Comparison of ENCODE assay signal across 13 cellular contexts in genomic region chr5:178421699-178422399, GRCh38.
DNase-seq lines count a peak whose midpoint lies in the region; ATAC-seq and TF ChIP-seq lines count a peak whose summit lies in the region.
"Had no signal": no experiment of that assay in that cellular context is flagged by ENCODE, and none has a peak within 500 bp of the region (broad histone marks: within the 10 kb centered on the region; RNA-seq: fewer than 3 reads in every experiment).

No MANE protein-coding gene starts in this region.

- H3K4me3 ChIP-seq in HL-60 (replicated peaks; ENCODE audit: insufficient read depth, low read length), result no peak overlapping the region
- no peak overlapping the region for H3K4me3 ChIP-seq in neural progenitor cell
- H3K4me3 ChIP-seq: GM12878 had no signal

- H3K9ac ChIP-seq in neural progenitor cell, result no peak overlapping the region

- DNase-seq in ELF-1 (ENCODE audit: low read depth, low spot score), result peak; percentile 23
- peak in 1 of 2 experiments; percentile 69 for DNase-seq in HL-60 (ENCODE audit: low read depth in 1 of 2, low spot score in 1 of 2)
- DNase-seq in islet precursor cell, result peak; percentile 65
- no peak for DNase-seq in neural progenitor cell (ENCODE audit: low spot score)
- DNase-seq in HUDEP-2 (lab: John Stamatoyannopoulos, UW; ENCODE audit: unreplicated experiment in 76 of 76), result no peak
- no peak for DNase-seq in stimulated activated effector memory CD8-positive, alpha-beta T cell treated with anti-CD3 and anti-CD28 coated beads, Interleukin-12 subunit alpha, Interleukin-12 subunit beta, amount 100 ng/mL, for 72 hours (ENCODE audit: low spot score in 2 of 2)
- DNase-seq in DMS79 treated with DMSO at 0.1 percent for 48 hours (lab: John Stamatoyannopoulos, UW), result no peak
- no peak for DNase-seq in activated effector memory CD4-positive, alpha-beta T cell treated with Interleukin-2 at 50 U/mL for 16 hours
- DNase-seq: MM.1S, NCI-H187 treated with DMSO at 0.1 percent for 48 hours, NCI-H446, PC-3 had no signal

- peaks cover 32% of the 10 kb centered on the region for H3F3A ChIP-seq in neural progenitor cell (ENCODE audit: low read depth)

- H3K4me1 Mint-ChIP-seq in neural progenitor cell, result peaks cover 84% of the 10 kb centered on the region
- H3K4me1 Mint-ChIP-seq in stimulated activated effector memory CD8-positive, alpha-beta T cell treated with anti-CD3 and anti-CD28 coated beads, Interleukin-12 subunit alpha, Interleukin-12 subunit beta, amount 100 ng/mL, for 72 hours, result peaks cover 6% of the 10 kb centered on the region

- peak overlapping the region; percentile 85 for H3K27ac Mint-ChIP-seq in neural progenitor cell
- no peak overlapping the region for H3K27ac Mint-ChIP-seq in stimulated activated effector memory CD8-positive, alpha-beta T cell treated with anti-CD3 and anti-CD28 coated beads, Interleukin-12 subunit alpha, Interleukin-12 subunit beta, amount 100 ng/mL, for 72 hours

- ATAC-seq in stimulated activated effector memory CD8-positive, alpha-beta T cell treated with anti-CD3 and anti-CD28 coated beads, Interleukin-12 subunit alpha, Interleukin-12 subunit beta, amount 100 ng/mL, for 72 hours, result no peak
- ATAC-seq: GM12878, PC-3 had no signal

- no peaks in the 10 kb centered on the region for H4K20me1 ChIP-seq in neural progenitor cell (ENCODE audit: low read depth)

- no peaks in the 10 kb centered on the region for H3K79me2 ChIP-seq in neural progenitor cell (ENCODE audit: low read depth)

- no peaks in the 10 kb centered on the region for H3K9me3 ChIP-seq in neural progenitor cell (ENCODE audit: low read depth)

- H3K27me3 ChIP-seq in HL-60 (ENCODE audit: insufficient read depth, poor library complexity, severe bottlenecking) (no peaks in the 10 kb centered on the region), neural progenitor cell (no peaks in the 10 kb centered on the region)

- H3K27me3 Mint-ChIP-seq in neural progenitor cell (ENCODE audit: insufficient read depth, low read depth), result peaks cover 9% of the 10 kb centered on the region

- no peak overlapping the region for H3K4me3 Mint-ChIP-seq in neural progenitor cell
- no peak overlapping the region for H3K4me3 Mint-ChIP-seq in stimulated activated effector memory CD8-positive, alpha-beta T cell treated with anti-CD3 and anti-CD28 coated beads, Interleukin-12 subunit alpha, Interleukin-12 subunit beta, amount 100 ng/mL, for 72 hours

- H2AFZ ChIP-seq in neural progenitor cell (replicated peaks), result peak overlapping the region; percentile 28

- no peaks in the 10 kb centered on the region for H3K36me3 ChIP-seq in neural progenitor cell

- no peaks in the 10 kb centered on the region for H3K9me3 Mint-ChIP-seq in neural progenitor cell
- no peaks in the 10 kb centered on the region for H3K9me3 Mint-ChIP-seq in stimulated activated effector memory CD8-positive, alpha-beta T cell treated with anti-CD3 and anti-CD28 coated beads, Interleukin-12 subunit alpha, Interleukin-12 subunit beta, amount 100 ng/mL, for 72 hours

- H3K4me2 ChIP-seq in neural progenitor cell, result peak overlapping the region; percentile 54

- H3K27ac ChIP-seq in HL-60 (replicated peaks) (peak overlapping the region; percentile 50), neural progenitor cell (no peak overlapping the region)

- TF ChIP-seq CTCF in HL-60 (IDR thresholded peaks at IDR 0.05; ENCODE audit: insufficient read depth, low read length), result no peak
- TF ChIP-seq CTCF in neural progenitor cell (IDR thresholded peaks at IDR 0.05), result no peak

- H3K4me1 ChIP-seq in neural progenitor cell, result peaks cover 39% of the 10 kb centered on the region

- H3K36me3 Mint-ChIP-seq in neural progenitor cell, result no peaks in the 10 kb centered on the region
- H3K36me3 Mint-ChIP-seq in stimulated activated effector memory CD8-positive, alpha-beta T cell treated with anti-CD3 and anti-CD28 coated beads, Interleukin-12 subunit alpha, Interleukin-12 subunit beta, amount 100 ng/mL, for 72 hours, result no peaks in the 10 kb centered on the region

Comparison
In these comparisons a context has a peak if more than half of its experiments do, and no peak if none do; other contexts are left out.
1. DNase-seq: peak in ELF-1 (single experiment) and islet precursor cell (single experiment); none in neural progenitor cell (single experiment), HUDEP-2 (0 of 76), stimulated activated effector memory CD8-positive, alpha-beta T cell treated with anti-CD3 and anti-CD28 coated beads, Interleukin-12 subunit alpha, Interleukin-12 subunit beta, amount 100 ng/mL, for 72 hours (0 of 2), DMS79 treated with DMSO at 0.1 percent for 48 hours (single experiment) and activated effector memory CD4-positive, alpha-beta T cell treated with Interleukin-2 at 50 U/mL for 16 hours (single experiment).